ENCODE assay signal across 9 cellular contexts in the genomic region with DNA sequence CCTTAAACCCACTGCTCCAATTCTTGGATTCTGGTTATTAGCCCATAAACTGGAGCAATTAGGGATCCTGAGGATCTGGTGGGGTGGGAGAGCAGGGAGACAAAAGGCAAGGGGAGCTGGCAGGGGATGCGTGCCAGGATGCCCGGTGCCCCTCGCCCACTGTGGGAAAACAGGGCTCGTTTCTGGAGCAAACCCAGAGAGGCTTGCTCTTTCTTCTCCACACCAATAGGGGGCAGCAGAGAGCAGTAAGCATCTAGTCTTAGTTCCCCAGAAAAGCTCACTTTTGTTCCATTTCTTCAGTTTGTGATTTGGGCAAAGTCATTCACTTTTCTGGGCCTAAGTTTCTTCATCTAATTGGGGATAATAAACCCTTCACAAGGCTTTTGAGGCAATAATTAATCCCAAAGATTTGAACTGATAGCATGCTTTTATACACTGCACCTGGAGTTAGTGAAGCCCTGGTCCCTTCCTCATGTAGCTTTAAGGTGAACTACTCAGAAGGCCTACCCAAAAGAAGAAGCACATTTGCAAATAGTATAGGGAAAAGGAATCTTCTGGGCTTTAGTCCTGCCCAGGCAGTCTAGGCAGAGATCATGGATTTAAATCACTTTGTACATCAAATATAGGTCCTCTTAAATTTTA.
DNase-seq lines count a peak whose midpoint lies in the region; ATAC-seq, FAIRE-seq and TF ChIP-seq lines count a peak whose summit lies in the region.
"Had no signal": no experiment of that assay in that cellular context is flagged by ENCODE, and none has a peak within 500 bp of the region (broad histone marks: within the 10 kb centered on the region; RNA-seq: fewer than 3 reads in every experiment).

No MANE protein-coding gene starts in this region.

- H3K4me1 ChIP-seq in OCI-LY3 (ENCODE audit: low read length): no peaks in the 10 kb centered on the region
- H3K4me1 ChIP-seq in body of pancreas: no peaks in the 10 kb centered on the region
- no peaks in the 10 kb centered on the region for H3K4me1 ChIP-seq in keratinocyte (ENCODE audit: control insufficient read depth, extremely low read depth, insufficient read depth, low read length)

- H3K4me3 ChIP-seq in OCI-LY3 (ENCODE audit: low read length) (no peak overlapping the region), body of pancreas (no peak overlapping the region), keratinocyte (ENCODE audit: control insufficient read depth in 2 of 3, extremely low read depth in 1 of 3, insufficient read depth in 2 of 3, low read depth in 1 of 3, low read length in 3 of 3) (no peak overlapping the region)
- H3K4me3 ChIP-seq: BLaER1 treated with 17β-estradiol and CSF1 and Interleukin-3, amounts not matched to agents 10 nM and 100 nM had no signal

- intact Hi-C loops in body of pancreas (cut with DNase I): no loop called here

- H2AFZ ChIP-seq in OCI-LY3 (ENCODE audit: low read depth, low read length): no peak overlapping the region
- no peak overlapping the region for H2AFZ ChIP-seq in keratinocyte (ENCODE audit: control insufficient read depth, low read length)

- no peak for TF ChIP-seq POLR2A in body of pancreas (IDR thresholded peaks at IDR 0.05)

- no peaks in the 10 kb centered on the region for H3K79me2 ChIP-seq in OCI-LY3 (ENCODE audit: low read length)
- H3K79me2 ChIP-seq in keratinocyte (ENCODE audit: control insufficient read depth, insufficient read depth, low read length): no peaks in the 10 kb centered on the region

- peak; percentile 39 for DNase-seq in NCI-H1105 treated with DMSO at 0.1 percent for 48 hours (lab: John Stamatoyannopoulos, UW)
- DNase-seq in NCI-H1105 (lab: John Stamatoyannopoulos, UW): no peak
- DNase-seq in body of pancreas: peak; percentile 36 to 55 (median 46)
- no peak for DNase-seq in keratinocyte (ENCODE audit: low read depth, low spot score)
- DNase-seq in stimulated activated CD4-positive, alpha-beta T cell treated with anti-CD3 and anti-CD28 coated beads, Interleukin-4, amount 100 ng/mL, for 1 hour: peak; percentile 4
- DNase-seq in occipital lobe (lab: John Stamatoyannopoulos, UW): no peak

- H3K4me2 ChIP-seq in OCI-LY3 (ENCODE audit: low read length) (no peak overlapping the region), keratinocyte (ENCODE audit: control insufficient read depth, extremely low read depth, insufficient read depth, low read depth, low read length) (no peak overlapping the region)

- no peak overlapping the region for H3K9ac ChIP-seq in OCI-LY3 (ENCODE audit: low read length)
- no peak overlapping the region for H3K9ac ChIP-seq in keratinocyte (ENCODE audit: control insufficient read depth, extremely low read depth, insufficient read depth, low read length)
- H3K9ac ChIP-seq: BLaER1 treated with 17β-estradiol and CSF1 and Interleukin-3, amounts not matched to agents 10 nM and 100 nM had no signal

- TF ChIP-seq CTCF in OCI-LY3 (IDR thresholded peaks at IDR 0.05; ENCODE audit: low read depth, low read length) (peak; percentile 65), body of pancreas (IDR thresholded peaks at IDR 0.05) (peak; percentile 71 to 88 (median 73)), keratinocyte (optimal IDR thresholded peaks at IDR 0.05 in 1 of 3, IDR thresholded peaks at IDR 0.05 in 1 of 3, conservative IDR thresholded peaks at IDR 0.05 in 1 of 3; ENCODE audit: extremely low read depth in 1 of 3, insufficient read depth in 2 of 3, low read length in 3 of 3) (peak; percentile 73 to 95 (median 90))

- H3K27ac ChIP-seq in OCI-LY3 (ENCODE audit: low read length) (no peak overlapping the region), body of pancreas (no peak overlapping the region), keratinocyte (ENCODE audit: control insufficient read depth, insufficient read depth, low read length) (no peak overlapping the region)
- H3K27ac ChIP-seq: BLaER1 treated with 17β-estradiol and CSF1 and Interleukin-3, amounts not matched to agents 10 nM and 100 nM had no signal

- H3K27me3 ChIP-seq in OCI-LY3 (ENCODE audit: low read depth, low read length): no peaks in the 10 kb centered on the region
- H3K27me3 ChIP-seq in body of pancreas: no peaks in the 10 kb centered on the region
- H3K27me3 ChIP-seq in keratinocyte (ENCODE audit: control insufficient read depth, extremely low read depth, insufficient read depth, low read length): no peaks in the 10 kb centered on the region
- H3K27me3 ChIP-seq: BLaER1 treated with 17β-estradiol and CSF1 and Interleukin-3, amounts not matched to agents 10 nM and 100 nM had no signal

- H4K20me1 ChIP-seq in OCI-LY3 (ENCODE audit: insufficient read depth, low read length) (no peaks in the 10 kb centered on the region), keratinocyte (ENCODE audit: control insufficient read depth, extremely low read depth, insufficient read depth, low read length) (no peaks in the 10 kb centered on the region)
- H4K20me1 ChIP-seq: BLaER1 treated with 17β-estradiol and CSF1 and Interleukin-3, amounts not matched to agents 10 nM and 100 nM had no signal

- dilution Hi-C loops in keratinocyte (cut with MboI; ENCODE audit: extremely low pct_ligation_motif_present, low sequenced_read_pairs): no loop called here

- 6 to 8% methylated on average over 4 of the region's 4 CpGs for WGBS in body of pancreas, 2 donors

- H3K36me3 ChIP-seq in OCI-LY3 (replicated peaks; ENCODE audit: low read depth, low read length): no peaks in the 10 kb centered on the region
- no peaks in the 10 kb centered on the region for H3K36me3 ChIP-seq in body of pancreas (replicated peaks in 1 of 2; ENCODE audit: insufficient read depth in 1 of 2, low read depth in 2 of 2)
- no peaks in the 10 kb centered on the region for H3K36me3 ChIP-seq in keratinocyte (ENCODE audit: control insufficient read depth in 2 of 2, extremely low read depth in 1 of 2, insufficient read depth in 2 of 2, low read length in 2 of 2)
- H3K36me3 ChIP-seq: BLaER1 treated with 17β-estradiol and CSF1 and Interleukin-3, amounts not matched to agents 10 nM and 100 nM had no signal

- no peaks in the 10 kb centered on the region for H3K9me1 ChIP-seq in keratinocyte (ENCODE audit: control insufficient read depth, extremely low read depth, insufficient read depth, low read length)

- H3K9me3 ChIP-seq in OCI-LY3 (ENCODE audit: insufficient read depth, low read length) (no peaks in the 10 kb centered on the region), body of pancreas (no peaks in the 10 kb centered on the region), keratinocyte (ENCODE audit: control insufficient read depth, low read depth, low read length) (no peaks in the 10 kb centered on the region)
- H3K9me3 ChIP-seq: BLaER1 treated with 17β-estradiol and CSF1 and Interleukin-3, amounts not matched to agents 10 nM and 100 nM had no signal

- peak; percentile 57 for ATAC-seq in HG03060 (IDR thresholded peaks at IDR 0.05; ENCODE audit: low read depth, unreplicated experiment)
- ATAC-seq in body of pancreas: peak; percentile 40

- FAIRE-seq in keratinocyte (lab: Jason Lieb, UNC): peak; percentile 46

Comparison
In these comparisons a context has a peak if more than half of its experiments do, and no peak if none do; other contexts are left out.
1. DNase-seq: peak in NCI-H1105 treated with DMSO at 0.1 percent for 48 hours (single experiment), body of pancreas (4 of 4) and stimulated activated CD4-positive, alpha-beta T cell treated with anti-CD3 and anti-CD28 coated beads, Interleukin-4, amount 100 ng/mL, for 1 hour (single experiment); none in NCI-H1105 (single experiment), keratinocyte (single experiment) and occipital lobe (single experiment).
2. Peak in every context shown above with its lines, with median percentiles within 50 percentile points of each other: CTCF ChIP-seq.